11 cellular contexts compared by ENCODE assay signal in the genomic region with DNA sequence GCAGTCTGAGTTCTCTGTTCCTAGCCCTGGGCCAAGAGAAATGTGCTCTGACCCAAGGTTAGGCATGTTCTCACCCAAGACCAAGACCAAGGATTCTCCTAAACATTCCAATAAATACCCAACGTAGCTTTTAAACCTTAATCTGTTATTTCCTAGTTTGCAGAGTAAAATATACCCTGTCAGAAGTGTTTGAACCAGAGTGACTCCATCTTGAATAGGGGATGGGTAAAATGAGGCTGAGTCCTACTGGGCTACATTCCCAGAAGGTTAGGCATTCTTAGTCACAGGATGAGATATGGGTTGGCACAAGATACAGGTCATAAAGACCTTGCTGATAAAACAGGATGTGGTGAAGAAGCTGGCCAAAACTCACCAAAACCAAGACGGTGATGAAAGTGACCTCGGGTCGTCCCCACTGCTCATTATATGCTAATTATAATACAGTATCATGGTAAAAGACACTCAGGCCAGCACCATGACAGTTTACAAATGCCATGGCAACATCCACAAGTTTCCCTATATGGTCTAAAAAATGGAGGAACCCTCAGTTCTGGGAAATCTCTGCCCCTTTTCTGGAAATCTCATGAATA. TPM values are rescaled to one million over a fixed set of nuclear protein-coding genes. Genes with fewer than 3 reads are reported as not detected.
DNase-seq lines count a peak whose midpoint lies in the region; ATAC-seq and TF ChIP-seq lines count a peak whose summit lies in the region.
"Had no signal": no experiment of that assay in that cellular context is flagged by ENCODE, and none has a peak within 500 bp of the region (broad histone marks: within the 10 kb centered on the region; RNA-seq: fewer than 3 reads in every experiment).

No MANE protein-coding gene starts in this region.

- H3K27ac Mint-ChIP-seq in activated CD8-positive, alpha-beta T cell treated with anti-CD3 and anti-CD28 coated beads for 36 hours, result no peak overlapping the region
- H3K27ac Mint-ChIP-seq in immature natural killer cell, result no peak overlapping the region

- POLR2A ChIA-PET in BJ (lab: Charles Lee), result no interaction called here
- POLR2A ChIA-PET in activated CD8-positive, alpha-beta T cell treated with anti-CD3 and anti-CD28 coated beads for 36 hours (lab: Charles Lee), result no interaction called here

- peak; percentile 27 for DNase-seq in BJ (ENCODE audit: low read depth)
- DNase-seq in H4 (ENCODE audit: low spot score), result peak; percentile 49
- peak; percentile 72 for DNase-seq in activated CD8-positive, alpha-beta T cell treated with anti-CD3 and anti-CD28 coated beads for 36 hours
- peak; percentile 6 to 22 (median 9) for DNase-seq in immature natural killer cell
- no peak for DNase-seq in nucleus accumbens (lab: John Stamatoyannopoulos, UW)
- DNase-seq in T-helper 9 cell, result no peak
- DNase-seq: activated CD4-positive, CD25-positive, alpha-beta regulatory T cell; effector CD8-positive, alpha-beta T cell had no signal

- peaks cover 13% of the 10 kb centered on the region for H3K9me3 Mint-ChIP-seq in activated CD8-positive, alpha-beta T cell treated with anti-CD3 and anti-CD28 coated beads for 36 hours
- peaks cover 3 to 13% (median 7%) of the 10 kb centered on the region in 6 donors for H3K9me3 Mint-ChIP-seq in immature natural killer cell

- no peak overlapping the region for H3K4me3 ChIP-seq in BJ (ENCODE audit: low read depth, low read length)
- H3K4me3 ChIP-seq: HAP-1, SJSA1 had no signal

- H3K36me3 ChIP-seq in BJ (ENCODE audit: control insufficient read depth, insufficient read depth, low read length), result no peaks in the 10 kb centered on the region
- H3K36me3 ChIP-seq: HAP-1, SJSA1 had no signal

- CTCF ChIA-PET in BJ (lab: Yijun Ruan, JAX), result no interaction called here
- CTCF ChIA-PET in activated CD8-positive, alpha-beta T cell treated with anti-CD3 and anti-CD28 coated beads for 36 hours (lab: Charles Lee), result interaction anchor here (1.0 kb wide), 1 partner anchor 32 kb away, joined by 3 read pairs; no protein-coding TSS in a partner anchor

- peaks cover 2% of the 10 kb centered on the region for H3K36me3 Mint-ChIP-seq in activated CD8-positive, alpha-beta T cell treated with anti-CD3 and anti-CD28 coated beads for 36 hours (ENCODE audit: low read depth)
- peaks cover 12 to 23% (median 22%) of the 10 kb centered on the region in 3 donors for H3K36me3 Mint-ChIP-seq in immature natural killer cell

- H3K27me3 Mint-ChIP-seq in activated CD8-positive, alpha-beta T cell treated with anti-CD3 and anti-CD28 coated beads for 36 hours, result no peaks in the 10 kb centered on the region
- H3K27me3 Mint-ChIP-seq in immature natural killer cell (ENCODE audit: low read depth in 3 of 3), result peaks cover 2 to 10% (median 10%) of the 10 kb centered on the region in 3 donors

- H3K4me1 Mint-ChIP-seq in activated CD8-positive, alpha-beta T cell treated with anti-CD3 and anti-CD28 coated beads for 36 hours (ENCODE audit: low read depth), result peaks cover 6% of the 10 kb centered on the region
- H3K4me1 Mint-ChIP-seq in immature natural killer cell, result peaks cover 21 to 34% of the 10 kb centered on the region in 2 donors

- peak; percentile 74 for ATAC-seq in activated CD8-positive, alpha-beta T cell treated with anti-CD3 and anti-CD28 coated beads for 36 hours
- ATAC-seq in GM21515 (IDR thresholded peaks at IDR 0.05; ENCODE audit: unreplicated experiment), result no peak

- H3K4me3 Mint-ChIP-seq in activated CD8-positive, alpha-beta T cell treated with anti-CD3 and anti-CD28 coated beads for 36 hours, result no peak overlapping the region
- no peak overlapping the region for H3K4me3 Mint-ChIP-seq in immature natural killer cell

- no peak for TF ChIP-seq CTCF in BJ (IDR thresholded peaks at IDR 0.05; ENCODE audit: insufficient read depth, low read depth, low read length)
- TF ChIP-seq CTCF in activated CD8-positive, alpha-beta T cell treated with anti-CD3 and anti-CD28 coated beads for 36 hours (IDR thresholded peaks at IDR 0.05), result no peak

- H3K27me3 ChIP-seq in BJ (ENCODE audit: control insufficient read depth, insufficient read depth, low read length), result no peaks in the 10 kb centered on the region
- H3K27me3 ChIP-seq: SJSA1 had no signal

- intact Hi-C loops in activated CD8-positive, alpha-beta T cell treated with anti-CD3 and anti-CD28 coated beads for 36 hours (cut with micrococcal nuclease), result no loop called here

RNA-seq across cellular contexts. Expression of gene PLXNA4, which starts 27.7 kb away (rescaled TPM):
- 0.22 and 0.28 TPM in 2 replicates for polyA plus RNA-seq in BJ (2011; rRNA removed)
- polyA minus RNA-seq in BJ (2011; rRNA and poly(A)+ RNA removed), result 0.87 and 1.0 TPM in 2 replicates
- total RNA-seq in H4 (2014; rRNA removed; shearing (Covaris generic)), result 0.16 and 0.19 TPM in 2 replicates
- total RNA-seq in activated CD8-positive, alpha-beta T cell treated with anti-CD3 and anti-CD28 coated beads for 36 hours, result under 1 TPM; 0.18 to 0.70 TPM
- 1 to 10 TPM in 1 of 3 donors, under 1 TPM in 2; 0.53 to 1.3 (median 0.56) TPM for polyA plus RNA-seq in immature natural killer cell
- total RNA-seq: SJSA1 had no signal

Comparison
In these comparisons a context has a peak if more than half of its experiments do, and no peak if none do; other contexts are left out.
1. DNase-seq: peak in BJ (single experiment), H4 (single experiment), activated CD8-positive, alpha-beta T cell treated with anti-CD3 and anti-CD28 coated beads for 36 hours (single experiment) and immature natural killer cell (3 of 3); none in nucleus accumbens (0 of 56) and T-helper 9 cell (single experiment).